In genomic region chr12:32290411-32290810, GRCh38 we compare ENCODE assay signal across 16 cellular contexts.
DNase-seq lines count a peak whose midpoint lies in the region; ATAC-seq and TF ChIP-seq lines count a peak whose summit lies in the region.
"Had no signal": no experiment of that assay in that cellular context is flagged by ENCODE, and none has a peak within 500 bp of the region (broad histone marks: within the 10 kb centered on the region; RNA-seq: fewer than 3 reads in every experiment).

No MANE protein-coding gene starts in this region.

- H3K79me2 ChIP-seq in PC-3 (ENCODE audit: low read length): no peaks in the 10 kb centered on the region

- TF ChIP-seq POLR2A in body of pancreas (IDR thresholded peaks at IDR 0.05): no peak
- no peak for TF ChIP-seq POLR2A in GM18505 (IDR thresholded peaks at IDR 0.05; ENCODE audit: borderline replicate concordance, extremely low read depth, insufficient read depth, insufficient read length)

- H3K4me1 ChIP-seq in PC-3 (ENCODE audit: insufficient read depth, low read length): peaks cover 6% of the 10 kb centered on the region
- peaks cover 12% of the 10 kb centered on the region for H3K4me1 ChIP-seq in endodermal cell (ENCODE audit: control insufficient read depth, insufficient read depth, low read length)
- no peaks in the 10 kb centered on the region for H3K4me1 ChIP-seq in body of pancreas
- H3K4me1 ChIP-seq: left ventricle myocardium inferior had no signal

- no peaks in the 10 kb centered on the region for H4K20me1 ChIP-seq in PC-3 (ENCODE audit: low read length)

- H3K9me3 ChIP-seq in PC-3 (ENCODE audit: low read length) (no peaks in the 10 kb centered on the region), endodermal cell (ENCODE audit: control insufficient read depth, low read length) (peaks cover 9% of the 10 kb centered on the region), body of pancreas (no peaks in the 10 kb centered on the region)
- H3K9me3 ChIP-seq: left ventricle myocardium inferior had no signal

- H3K36me3 ChIP-seq in PC-3 (ENCODE audit: low read depth, low read length): no peaks in the 10 kb centered on the region
- H3K36me3 ChIP-seq in endodermal cell (ENCODE audit: control insufficient read depth, insufficient read depth, low read length): peaks cover 10% of the 10 kb centered on the region
- no peaks in the 10 kb centered on the region for H3K36me3 ChIP-seq in body of pancreas (replicated peaks in 1 of 2; ENCODE audit: insufficient read depth in 1 of 2, low read depth in 2 of 2)
- H3K36me3 ChIP-seq: left ventricle myocardium inferior had no signal

- H3K27ac Mint-ChIP-seq in endodermal cell (peak overlapping the region; percentile 59), progenitor cell of endocrine pancreas (peak overlapping the region; percentile 0)
- H3K27ac Mint-ChIP-seq: IgD-negative memory B cell had no signal

- H3K4me3 ChIP-seq in PC-3 (ENCODE audit: low read length) (no peak overlapping the region), endodermal cell (ENCODE audit: low read length) (peak overlapping the region; percentile 4), body of pancreas (no peak overlapping the region)
- H3K4me3 ChIP-seq: left ventricle myocardium inferior had no signal

- TF ChIP-seq CTCF in PC-3 (conservative IDR thresholded peaks at IDR 0.05; ENCODE audit: low read depth, low read length) (no peak), endodermal cell (conservative IDR thresholded peaks at IDR 0.05) (no peak), progenitor cell of endocrine pancreas (IDR thresholded peaks at IDR 0.05; ENCODE audit: unreplicated experiment) (no peak), body of pancreas (IDR thresholded peaks at IDR 0.05) (no peak)

- BruUV-seq in PC-3 (replicated peaks; lab: Mats Ljungman, UMichigan): no TSS peak

- H3K27me3 Mint-ChIP-seq in endodermal cell (ENCODE audit: insufficient read depth) (no peaks in the 10 kb centered on the region), progenitor cell of endocrine pancreas (no peaks in the 10 kb centered on the region)
- H3K27me3 Mint-ChIP-seq: IgD-negative memory B cell had no signal

- DNase-seq in DMS53 (lab: John Stamatoyannopoulos, UW): peak; percentile 30
- no peak for DNase-seq in DMS53 treated with DMSO at 0.1 percent for 48 hours (lab: John Stamatoyannopoulos, UW; ENCODE audit: unreplicated experiment)
- peak; percentile 30 for DNase-seq in PC-3
- no peak for DNase-seq in endodermal cell
- DNase-seq in progenitor cell of endocrine pancreas (ENCODE audit: low spot score, unreplicated experiment): no peak
- DNase-seq in body of pancreas: no peak
- DNase-seq: activated CD8-positive, alpha-beta memory T cell treated with anti-CD3 and anti-CD28 coated beads for 24 hours; activated naive CD4-positive, alpha-beta T cell; dermis blood vessel endothelial cell; DMS153; left ventricle myocardium inferior; NCI-H187; nucleus accumbens had no signal

- H3K4me3 Mint-ChIP-seq in endodermal cell (no peak overlapping the region), progenitor cell of endocrine pancreas (ENCODE audit: low read depth) (no peak overlapping the region)
- H3K4me3 Mint-ChIP-seq: IgD-negative memory B cell had no signal

- H3K4me1 Mint-ChIP-seq in endodermal cell: peaks cover 34% of the 10 kb centered on the region
- H3K4me1 Mint-ChIP-seq in progenitor cell of endocrine pancreas (ENCODE audit: low read depth): peaks cover 17% of the 10 kb centered on the region

- CTCF ChIA-PET in PC-3 (lab: Charles Lee): no interaction called here

- peaks cover 12% of the 10 kb centered on the region for H3K9me3 Mint-ChIP-seq in endodermal cell
- H3K9me3 Mint-ChIP-seq in progenitor cell of endocrine pancreas (ENCODE audit: low read depth): peaks cover 5% of the 10 kb centered on the region
- H3K9me3 Mint-ChIP-seq: IgD-negative memory B cell had no signal

- H3K27ac ChIP-seq in PC-3 (ENCODE audit: low read length) (no peak overlapping the region), endodermal cell (ENCODE audit: low read depth, low read length) (no peak overlapping the region), body of pancreas (no peak overlapping the region)
- H3K27ac ChIP-seq: left ventricle myocardium inferior had no signal

- H3K27me3 ChIP-seq in PC-3 (ENCODE audit: low read length): no peaks in the 10 kb centered on the region
- H3K27me3 ChIP-seq in endodermal cell (ENCODE audit: control insufficient read depth, insufficient read depth, low read length, poor library complexity, severe bottlenecking): no peaks in the 10 kb centered on the region
- H3K27me3 ChIP-seq in body of pancreas: no peaks in the 10 kb centered on the region

- peaks cover 23% of the 10 kb centered on the region for H3K36me3 Mint-ChIP-seq in endodermal cell (ENCODE audit: low read depth)
- peaks cover 9% of the 10 kb centered on the region for H3K36me3 Mint-ChIP-seq in progenitor cell of endocrine pancreas (ENCODE audit: insufficient read depth)

- H2AFZ ChIP-seq in PC-3 (ENCODE audit: low read length): no peak overlapping the region

- H3K4me2 ChIP-seq in PC-3 (ENCODE audit: low read length): no peak overlapping the region

- no peaks in the 10 kb centered on the region for H3K9me2 ChIP-seq in PC-3 (replicated peaks; ENCODE audit: low read length)

- H3F3A ChIP-seq in PC-3 (ENCODE audit: low read length, unreplicated experiment): no peaks in the 10 kb centered on the region

- ATAC-seq in PC-3 (no peak), body of pancreas (no peak), GM18505 (IDR thresholded peaks at IDR 0.05; ENCODE audit: unreplicated experiment) (no peak), HG03280 (IDR thresholded peaks at IDR 0.05; ENCODE audit: unreplicated experiment) (no peak)

- intact Hi-C loops in PC-3 (cut with micrococcal nuclease) (no loop called here), body of pancreas (cut with DNase I) (no loop called here)

- H3K9ac ChIP-seq in PC-3 (ENCODE audit: low read length) (no peak overlapping the region), endodermal cell (ENCODE audit: extremely low read depth, low read length, poor library complexity, severe bottlenecking) (no peak overlapping the region)

- POLR2A ChIA-PET in PC-3 (lab: Charles Lee; ENCODE audit: unreplicated experiment): interaction anchor here (0.6 kb wide), 1 partner anchor 115 kb away, joined by 3 read pairs; no protein-coding TSS in a partner anchor

Comparison
In these comparisons a context has a peak if more than half of its experiments do, and no peak if none do; other contexts are left out.
1. DNase-seq: peak in DMS53 (single experiment) and PC-3 (single experiment); none in DMS53 treated with DMSO at 0.1 percent for 48 hours (single experiment), endodermal cell (single experiment), progenitor cell of endocrine pancreas (single experiment) and body of pancreas (0 of 4).